ENCODE assay signal across 26 cellular contexts in genomic region chr2:102420290-102420689, GRCh38. TPM values are rescaled to one million over a fixed set of nuclear protein-coding genes. Genes with fewer than 3 reads are reported as not detected.
A peak's percentile ranks its signal among the peaks of the same experiment; 100 is the strongest.
DNase-seq lines count a peak whose midpoint lies in the region; ATAC-seq and TF ChIP-seq lines count a peak whose summit lies in the region.
"Had no signal": no experiment of that assay in that cellular context is flagged by ENCODE, and none has a peak within 500 bp of the region (broad histone marks: within the 10 kb centered on the region; RNA-seq: fewer than 3 reads in every experiment).

No MANE protein-coding gene starts in this region.

- peak overlapping the region; percentile 84 for H3K4me3 Mint-ChIP-seq in activated T-cell treated with anti-CD3 and anti-CD28 coated beads, Interleukin-2, amount 50 U/mL, for 4 hours
- H3K4me3 Mint-ChIP-seq in activated naive CD8-positive, alpha-beta T cell treated with anti-CD3 and anti-CD28 coated beads, Interleukin-2, amount 10 ng/mL, durations not matched to agents 7 days and 5 days, result peak overlapping the region; percentile 86
- H3K4me3 Mint-ChIP-seq in stimulated activated effector memory CD8-positive, alpha-beta T cell treated with anti-CD3 and anti-CD28 coated beads, Interleukin-12 subunit alpha, Interleukin-12 subunit beta, amount 100 ng/mL, for 72 hours, result peak overlapping the region; percentile 58
- H3K4me3 Mint-ChIP-seq: brain, naive B cell had no signal

- DNase-seq in activated T-cell treated with anti-CD3 and anti-CD28 coated beads, Interleukin-2, amount 50 U/mL, for 4 hours, result no peak
- no peak for DNase-seq in activated T-cell treated with anti-CD3 and anti-CD28 coated beads for 4 hours
- no peak for DNase-seq in Peyer's patch
- DNase-seq in activated naive CD8-positive, alpha-beta T cell treated with anti-CD3 and anti-CD28 coated beads, Interleukin-2, amount 10 ng/mL, durations not matched to agents 7 days and 5 days, result no peak
- no peak for DNase-seq in stimulated activated effector memory CD8-positive, alpha-beta T cell treated with anti-CD3 and anti-CD28 coated beads, Interleukin-12 subunit alpha, Interleukin-12 subunit beta, amount 100 ng/mL, for 72 hours (ENCODE audit: low spot score in 2 of 2)
- DNase-seq in dorsolateral prefrontal cortex, result no peak
- DNase-seq in activated effector memory CD4-positive, alpha-beta T cell treated with anti-CD3 and anti-CD28 coated beads, Interleukin-2, amount 50 U/mL, for 16 hours, result no peak
- DNase-seq in A172 (ENCODE audit: low spot score), result no peak
- DNase-seq: activated CD4-positive, alpha-beta T cell treated with anti-CD3 and anti-CD28 coated beads for 48 hours; H7; KG1; left ventricle myocardium inferior; naive B cell; NCI-H1436; NCI-H2107; NCI-H524; SIG-M5; stimulated activated CD4-positive, alpha-beta T cell treated with anti-CD3 and anti-CD28 coated beads, Interleukin-1b, Interleukin-23, amount 100 ng/mL, for 48 hours had no signal

- H3K36me3 Mint-ChIP-seq in activated T-cell treated with anti-CD3 and anti-CD28 coated beads, Interleukin-2, amount 50 U/mL, for 4 hours (ENCODE audit: insufficient read depth), result peaks cover 6% of the 10 kb centered on the region
- H3K36me3 Mint-ChIP-seq in activated naive CD8-positive, alpha-beta T cell treated with anti-CD3 and anti-CD28 coated beads, Interleukin-2, amount 10 ng/mL, durations not matched to agents 7 days and 5 days, result peaks cover 73% of the 10 kb centered on the region
- H3K36me3 Mint-ChIP-seq in stimulated activated effector memory CD8-positive, alpha-beta T cell treated with anti-CD3 and anti-CD28 coated beads, Interleukin-12 subunit alpha, Interleukin-12 subunit beta, amount 100 ng/mL, for 72 hours, result peaks cover 12% of the 10 kb centered on the region
- H3K36me3 Mint-ChIP-seq: brain, naive B cell had no signal

- H3K4me1 Mint-ChIP-seq in activated T-cell treated with anti-CD3 and anti-CD28 coated beads, Interleukin-2, amount 50 U/mL, for 4 hours (ENCODE audit: low read depth), result peaks cover 71% of the 10 kb centered on the region
- H3K4me1 Mint-ChIP-seq in activated naive CD8-positive, alpha-beta T cell treated with anti-CD3 and anti-CD28 coated beads, Interleukin-2, amount 10 ng/mL, durations not matched to agents 7 days and 5 days, result peaks cover 71% of the 10 kb centered on the region
- H3K4me1 Mint-ChIP-seq in stimulated activated effector memory CD8-positive, alpha-beta T cell treated with anti-CD3 and anti-CD28 coated beads, Interleukin-12 subunit alpha, Interleukin-12 subunit beta, amount 100 ng/mL, for 72 hours, result peaks cover 70% of the 10 kb centered on the region
- H3K4me1 Mint-ChIP-seq: brain had no signal

- H3K36me3 ChIP-seq in Peyer's patch, result no peaks in the 10 kb centered on the region
- H3K36me3 ChIP-seq: BLaER1, gastroesophageal sphincter, left ventricle myocardium inferior, suprapubic skin had no signal

- intact Hi-C loops in dorsolateral prefrontal cortex (cut with DNase I), result no loop called here

- no peaks in the 10 kb centered on the region for H3K9me3 Mint-ChIP-seq in activated T-cell treated with anti-CD3 and anti-CD28 coated beads, Interleukin-2, amount 50 U/mL, for 4 hours
- peaks cover 11% of the 10 kb centered on the region for H3K9me3 Mint-ChIP-seq in activated naive CD8-positive, alpha-beta T cell treated with anti-CD3 and anti-CD28 coated beads, Interleukin-2, amount 10 ng/mL, durations not matched to agents 7 days and 5 days
- peaks cover 3% of the 10 kb centered on the region for H3K9me3 Mint-ChIP-seq in stimulated activated effector memory CD8-positive, alpha-beta T cell treated with anti-CD3 and anti-CD28 coated beads, Interleukin-12 subunit alpha, Interleukin-12 subunit beta, amount 100 ng/mL, for 72 hours
- H3K9me3 Mint-ChIP-seq: brain, naive B cell had no signal

- POLR2A ChIA-PET in activated naive CD8-positive, alpha-beta T cell treated with anti-CD3 and anti-CD28 coated beads, Interleukin-2, amount 10 ng/mL, durations not matched to agents 7 days and 5 days (lab: Charles Lee), result interaction anchor here (1.4 kb wide), 1 partner anchor 144 kb away, joined by 3 read pairs; no protein-coding TSS in a partner anchor

- TF ChIP-seq POLR2A in Peyer's patch (IDR thresholded peaks at IDR 0.05), result no peak

- H3K4me3 ChIP-seq in Peyer's patch, result peak overlapping the region in 2 of 4 donors; percentile 14 to 15
- no peak overlapping the region for H3K4me3 ChIP-seq in dorsolateral prefrontal cortex
- H3K4me3 ChIP-seq: BLaER1, gastroesophageal sphincter, left ventricle myocardium inferior, skin epidermis, suprapubic skin had no signal

- H3K27ac ChIP-seq in Peyer's patch (peak overlapping the region in 3 of 4 donors; percentile 21 to 78 (median 47)), dorsolateral prefrontal cortex (no peak overlapping the region)
- H3K27ac ChIP-seq: BLaER1, gastroesophageal sphincter, left ventricle myocardium inferior, suprapubic skin had no signal

- no peak for TF ChIP-seq CTCF in Peyer's patch (IDR thresholded peaks at IDR 0.05)
- no peak for TF ChIP-seq CTCF in dorsolateral prefrontal cortex (IDR thresholded peaks at IDR 0.05 in 54 of 56, conservative IDR thresholded peaks at IDR 0.05 in 2 of 56; ENCODE audit: low read depth in 1 of 56, partially characterized antibody in 56 of 56)

- peaks cover 0 to 11% (median 0%) of the 10 kb centered on the region in 4 donors for H3K4me1 ChIP-seq in Peyer's patch
- H3K4me1 ChIP-seq: gastroesophageal sphincter, left ventricle myocardium inferior, suprapubic skin had no signal

- no peaks in the 10 kb centered on the region for H3K9me3 ChIP-seq in Peyer's patch
- H3K9me3 ChIP-seq: gastroesophageal sphincter, left ventricle myocardium inferior, suprapubic skin had no signal

- H3K27me3 ChIP-seq in Peyer's patch (no peaks in the 10 kb centered on the region), dorsolateral prefrontal cortex (peaks cover 0 to 16% (median 0%) of the 10 kb centered on the region in 45 donors)
- H3K27me3 ChIP-seq: BLaER1, gastroesophageal sphincter, suprapubic skin had no signal

- no peak for ATAC-seq in activated T-cell treated with anti-CD3 and anti-CD28 coated beads, Interleukin-2, amount 50 U/mL, for 4 hours
- ATAC-seq in activated naive CD8-positive, alpha-beta T cell treated with anti-CD3 and anti-CD28 coated beads, Interleukin-2, amount 10 ng/mL, durations not matched to agents 7 days and 5 days (ENCODE audit: low read depth), result no peak
- ATAC-seq in stimulated activated effector memory CD8-positive, alpha-beta T cell treated with anti-CD3 and anti-CD28 coated beads, Interleukin-12 subunit alpha, Interleukin-12 subunit beta, amount 100 ng/mL, for 72 hours, result no peak
- ATAC-seq: gastroesophageal sphincter, Panc1 had no signal

- H3K27me3 Mint-ChIP-seq in activated T-cell treated with anti-CD3 and anti-CD28 coated beads, Interleukin-2, amount 50 U/mL, for 4 hours (ENCODE audit: low read depth), result no peaks in the 10 kb centered on the region
- H3K27me3 Mint-ChIP-seq in activated naive CD8-positive, alpha-beta T cell treated with anti-CD3 and anti-CD28 coated beads, Interleukin-2, amount 10 ng/mL, durations not matched to agents 7 days and 5 days, result no peaks in the 10 kb centered on the region

- H3K27ac Mint-ChIP-seq in activated naive CD8-positive, alpha-beta T cell treated with anti-CD3 and anti-CD28 coated beads, Interleukin-2, amount 10 ng/mL, durations not matched to agents 7 days and 5 days, result peak overlapping the region; percentile 47
- H3K27ac Mint-ChIP-seq in stimulated activated effector memory CD8-positive, alpha-beta T cell treated with anti-CD3 and anti-CD28 coated beads, Interleukin-12 subunit alpha, Interleukin-12 subunit beta, amount 100 ng/mL, for 72 hours, result no peak overlapping the region
- H3K27ac Mint-ChIP-seq: brain had no signal

RNA-seq across cellular contexts. Expression of gene IL18RAP, which starts 2.7 kb away (rescaled TPM):
- 1 to 10 TPM; 5.2 to 9.6 (median 8.3) TPM for total RNA-seq in activated T-cell treated with anti-CD3 and anti-CD28 coated beads, Interleukin-2, amount 50 U/mL, for 4 hours
- total RNA-seq in Peyer's patch (1 to 10 TPM; 4.2 to 6.8 (median 4.9) TPM), dorsolateral prefrontal cortex (1 to 10 TPM in 27 of 120 experiments, under 1 TPM in 47, not detected in 46; 0.19 to 4.2 (median 0.77) TPM)
- 10 to 100 TPM; 16.7 to 16.8 TPM for total RNA-seq in activated naive CD8-positive, alpha-beta T cell treated with anti-CD3 and anti-CD28 coated beads, Interleukin-2, amount 10 ng/mL, durations not matched to agents 7 days and 5 days
- total RNA-seq in A172 (2014; rRNA removed; shearing (Covaris generic)), result not detected in 2 replicates
- total RNA-seq: H7 had no signal

RNA-seq across cellular contexts. Expression of gene SLC9A4, which starts 52.7 kb away (rescaled TPM):
- under 1 TPM in 1 of 3 donors, not detected in 2; 0.05 TPM for total RNA-seq in activated T-cell treated with anti-CD3 and anti-CD28 coated beads, Interleukin-2, amount 50 U/mL, for 4 hours
- total RNA-seq in Peyer's patch (not detected), dorsolateral prefrontal cortex (1 to 10 TPM in 1 of 120 experiments, under 1 TPM in 114, not detected in 5; 0.07 to 1.2 (median 0.36) TPM)
- total RNA-seq in activated naive CD8-positive, alpha-beta T cell treated with anti-CD3 and anti-CD28 coated beads, Interleukin-2, amount 10 ng/mL, durations not matched to agents 7 days and 5 days, result under 1 TPM; 0.06 to 0.08 TPM
- total RNA-seq in A172 (2014; rRNA removed; shearing (Covaris generic)), result 0.31 and 0.84 TPM in 2 replicates
- total RNA-seq: H7, left ventricle myocardium inferior, mesenteric fat pad, omental fat pad had no signal

Comparison
In these comparisons a context has a peak if more than half of its experiments do, and no peak if none do; other contexts are left out.
1. H3K27ac ChIP-seq: peak in Peyer's patch (3 of 4); none in dorsolateral prefrontal cortex (0 of 59).
2. Peak in every context shown above with its lines, with median percentiles within 50 percentile points of each other: H3K4me3 Mint-ChIP-seq.